15 cellular contexts compared by ENCODE assay signal in the genomic region with DNA sequence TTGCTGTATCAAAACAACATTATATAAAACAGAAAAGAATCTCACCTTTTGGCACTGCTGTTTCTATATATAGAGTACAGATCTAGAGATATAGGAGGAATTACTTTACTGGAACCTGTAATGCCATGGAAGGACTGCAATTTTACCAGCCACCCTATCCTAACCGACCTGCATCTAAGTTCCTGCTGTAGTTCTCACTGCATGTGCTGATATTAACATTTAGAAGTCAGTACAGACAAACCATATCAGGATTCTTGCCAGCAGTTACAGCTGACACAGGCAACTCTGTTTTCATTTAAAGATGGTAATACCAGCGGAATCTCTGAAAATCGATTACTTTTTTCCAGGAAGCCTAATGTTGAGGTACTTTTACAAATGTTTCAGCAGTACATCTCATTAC.
"Had no signal": no experiment of that assay in that cellular context is flagged by ENCODE, and none has a peak within 500 bp of the region (broad histone marks: within the 10 kb centered on the region; RNA-seq: fewer than 3 reads in every experiment).

No MANE protein-coding gene starts in this region.

- H3K9me3 ChIP-seq: esophagus muscularis mucosa, gastroesophageal sphincter, left lung, suprapubic skin, thyroid gland had no signal

- H3K4me1 Mint-ChIP-seq: immature natural killer cell, nephron progenitor cell had no signal

- H3K4me2 ChIP-seq: smooth muscle cell had no signal

- H3K9me3 Mint-ChIP-seq: effector memory CD8-positive, alpha-beta T cell; immature natural killer cell; naive thymus-derived CD4-positive, alpha-beta T cell; nephron progenitor cell; type B pancreatic cell had no signal

- ATAC-seq: effector memory CD8-positive, alpha-beta T cell; gastroesophageal sphincter; left lung; naive thymus-derived CD4-positive, alpha-beta T cell; stimulated activated naive CD8-positive, alpha-beta T cell treated with anti-CD3 and anti-CD28 coated beads, Interleukin-15, Interleukin-2, amounts not matched to agents 100 U/mL and 50 U/mL, for 24 hours had no signal

- H3K4me3 Mint-ChIP-seq: effector memory CD8-positive, alpha-beta T cell; immature natural killer cell; naive thymus-derived CD4-positive, alpha-beta T cell; nephron progenitor cell; type B pancreatic cell had no signal

- H3K27ac ChIP-seq: esophagus muscularis mucosa, gastroesophageal sphincter, left lung, suprapubic skin, thyroid gland had no signal

- DNase-seq: effector memory CD8-positive, alpha-beta T cell; glutamatergic neuron; immature natural killer cell; left lung; naive thymus-derived CD4-positive, alpha-beta T cell; nephron progenitor cell; right cardiac atrium; stimulated activated CD4-positive, alpha-beta T cell treated with anti-CD3 and anti-CD28 coated beads, Interleukin-2, amount 100 ng/mL, for 48 hours; stimulated activated naive CD8-positive, alpha-beta T cell treated with anti-CD3 and anti-CD28 coated beads, Interleukin-15, Interleukin-2, amounts not matched to agents 100 U/mL and 50 U/mL, for 24 hours; thyroid gland had no signal

- H3K27me3 ChIP-seq: esophagus muscularis mucosa, gastroesophageal sphincter, left lung, suprapubic skin, thyroid gland had no signal

- H3K4me3 ChIP-seq: esophagus muscularis mucosa, gastroesophageal sphincter, left lung, smooth muscle cell, suprapubic skin, thyroid gland had no signal

- H3K4me1 ChIP-seq: esophagus muscularis mucosa, left lung, suprapubic skin, thyroid gland had no signal

- H3K27me3 Mint-ChIP-seq: effector memory CD8-positive, alpha-beta T cell; naive thymus-derived CD4-positive, alpha-beta T cell; type B pancreatic cell had no signal

- H3K27ac Mint-ChIP-seq: naive thymus-derived CD4-positive, alpha-beta T cell; nephron progenitor cell; type B pancreatic cell had no signal
